1 cellular context compared by ENCODE assay signal in the genomic region with DNA sequence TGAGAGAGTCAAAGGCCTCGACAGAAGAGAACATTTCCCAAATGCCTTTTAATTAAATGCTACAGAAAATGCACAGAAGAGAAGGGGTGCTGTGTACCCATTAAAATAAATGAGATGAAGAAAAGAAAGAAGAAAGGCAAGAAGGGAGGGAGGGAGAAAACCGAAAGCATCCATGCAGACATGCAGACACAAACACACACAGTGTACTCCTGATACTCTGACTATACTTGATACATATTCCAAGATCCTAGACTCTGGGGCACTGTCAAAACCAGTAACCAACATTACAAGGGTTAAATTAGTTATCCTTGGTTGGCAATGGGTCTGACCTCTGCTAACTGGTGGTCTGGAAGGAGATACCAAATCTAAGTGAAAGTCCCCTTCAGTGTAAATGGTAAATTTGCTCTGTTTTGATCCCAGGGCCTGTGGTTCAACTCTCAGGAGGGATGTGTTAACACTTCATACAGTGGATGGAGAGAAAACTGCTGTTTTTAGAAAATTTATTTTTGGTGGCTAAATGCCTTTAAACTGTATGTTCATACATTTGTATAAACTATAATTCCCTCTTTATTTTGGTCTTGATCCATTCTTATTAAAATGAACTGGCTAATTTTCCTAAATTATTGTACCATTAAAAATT.
TF ChIP-seq lines count a peak whose summit lies in the region.

No MANE protein-coding gene starts in this region.

TF ChIP-seq in GM12891, 5 proteins besides CTCF, POLR2A, EP300 and RAD21:
- no peak for TF ChIP-seq TAF1 (IDR thresholded peaks at IDR 0.05; ENCODE audit: low read depth, low read length)
- no peak for TF ChIP-seq SPI1 (IDR thresholded peaks at IDR 0.05; ENCODE audit: low read depth, low read length)
- no peak for TF ChIP-seq POLR2AphosphoS5 (IDR thresholded peaks at IDR 0.05; ENCODE audit: low read depth, low read length)
- TF ChIP-seq POU2F2 (IDR thresholded peaks at IDR 0.05; ENCODE audit: low read depth, low read length), result no peak
- no peak for TF ChIP-seq PAX5 (IDR thresholded peaks at IDR 0.05; ENCODE audit: insufficient read depth, low read length, severe bottlenecking)
